Comparison of ENCODE assay signal across 29 cellular contexts in the genomic region with DNA sequence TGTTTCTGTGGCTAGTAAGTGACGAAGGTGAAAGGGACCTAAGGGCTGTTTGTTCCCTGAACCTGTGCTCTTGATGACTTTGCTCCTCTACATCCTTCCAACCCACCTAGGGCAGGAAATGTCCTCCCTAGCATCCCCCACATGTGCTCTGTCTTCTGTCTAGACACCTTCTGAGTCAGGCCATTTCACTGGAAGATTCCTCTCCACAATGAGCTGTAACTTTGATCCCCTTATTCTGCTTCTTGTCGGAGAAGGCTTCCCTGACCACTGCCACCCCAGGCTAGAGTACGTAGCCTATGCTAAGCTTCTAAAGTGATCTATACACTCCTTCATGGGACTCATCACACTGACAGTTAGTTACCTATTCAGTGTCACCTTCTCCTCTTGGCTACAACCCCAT. TPM values are rescaled to one million over a fixed set of nuclear protein-coding genes. Genes with fewer than 3 reads are reported as not detected.
"Had no signal": no experiment of that assay in that cellular context is flagged by ENCODE, and none has a peak within 500 bp of the region (broad histone marks: within the 10 kb centered on the region; RNA-seq: fewer than 3 reads in every experiment).

No MANE protein-coding gene starts in this region.

- H3K4me2 ChIP-seq: KMS-11, SK-N-SH had no signal

- DNase-seq: activated CD4-positive, alpha-beta T cell treated with anti-CD3 and anti-CD28 coated beads for 36 hours; activated CD4-positive, alpha-beta T cell treated with anti-CD3 and anti-CD28 coated beads, Interleukin-2, amount 10 ng/mL, durations not matched to agents 7 days and 5 days; activated CD4-positive, alpha-beta T cell treated with anti-CD3 and anti-CD28 coated beads, Interleukin-2, amount 50 U/mL, for 48 hours; activated CD8-positive, alpha-beta T cell treated with anti-CD3 and anti-CD28 coated beads, Interleukin-2, amount 10 ng/mL, durations not matched to agents 7 days and 5 days; activated gamma-delta T cell; activated naive CD4-positive, alpha-beta T cell treated with Interleukin-2 at 50 U/mL for 16 hours; activated T-cell treated with anti-CD3 and anti-CD28 coated beads, Interleukin-2, amount 50 U/mL, for 24 hours; adrenal gland; anterior cingulate cortex; brain microvascular endothelial cell; central memory CD4-positive, alpha-beta T cell; NCI-H1105; NCI-H1417 treated with DMSO at 0.1 percent for 48 hours; NCI-H1694; NCI-H2029; NCI-H345; NCI-H524 treated with DMSO at 0.1 percent for 48 hours; RPMI8226; SHP77 treated with DMSO at 0.1 percent for 48 hours; SK-N-SH had no signal

- H3K27ac ChIP-seq: adrenal gland, brain microvascular endothelial cell, KMS-11, SJSA1 had no signal

- H3K36me3 ChIP-seq: adrenal gland, brain microvascular endothelial cell, SJSA1 had no signal

- H3K9ac ChIP-seq: KMS-11, SK-N-SH had no signal

- H3K4me1 ChIP-seq: adrenal gland had no signal

- H3K4me3 ChIP-seq: adrenal gland, SJSA1 had no signal

- ATAC-seq: activated CD4-positive, alpha-beta T cell treated with anti-CD3 and anti-CD28 coated beads for 36 hours; activated CD4-positive, CD25-positive, alpha-beta regulatory T cell treated with anti-CD3 and anti-CD28 coated beads, Interleukin-2, amount 50 U/mL, for 24 hours; activated CD8-positive, alpha-beta T cell treated with anti-CD3 and anti-CD28 coated beads, Interleukin-2, amount 10 ng/mL, durations not matched to agents 7 days and 5 days; Panc1; WTC11 had no signal

- H3K27me3 ChIP-seq: adrenal gland, brain microvascular endothelial cell, SJSA1 had no signal

- H3K9me3 ChIP-seq: adrenal gland, SJSA1, SK-N-SH had no signal

RNA-seq across cellular contexts. Expression of gene SPAAR, which starts 21.7 kb away (rescaled TPM):
- total RNA-seq: activated CD4-positive, alpha-beta T cell treated with anti-CD3 and anti-CD28 coated beads for 36 hours; activated CD4-positive, alpha-beta T cell treated with anti-CD3 and anti-CD28 coated beads, Interleukin-2, amount 10 ng/mL, durations not matched to agents 7 days and 5 days; activated CD8-positive, alpha-beta T cell treated with anti-CD3 and anti-CD28 coated beads, Interleukin-2, amount 10 ng/mL, durations not matched to agents 7 days and 5 days; activated T-helper 2 cell treated with anti-CD3 and anti-CD28 coated beads, Interferon-gamma antibody, Interleukin-2, Interleukin-4, amounts not matched to agents 10 μg/mL and 5 μg/mL and 100 μg/mL, durations not matched to agents 14 hours and 24 hours and 36 hours; NCI-H460; SJSA1 had no signal

RNA-seq across cellular contexts. Expression of gene HRCT1, which starts 25.0 kb away (rescaled TPM):
- total RNA-seq: activated CD4-positive, alpha-beta T cell treated with anti-CD3 and anti-CD28 coated beads for 36 hours; activated CD4-positive, alpha-beta T cell treated with anti-CD3 and anti-CD28 coated beads, Interleukin-2, amount 10 ng/mL, durations not matched to agents 7 days and 5 days; activated CD8-positive, alpha-beta T cell treated with anti-CD3 and anti-CD28 coated beads, Interleukin-2, amount 10 ng/mL, durations not matched to agents 7 days and 5 days; activated T-helper 2 cell treated with anti-CD3 and anti-CD28 coated beads, Interferon-gamma antibody, Interleukin-2, Interleukin-4, amounts not matched to agents 10 μg/mL and 5 μg/mL and 100 μg/mL, durations not matched to agents 14 hours and 24 hours and 36 hours; WTC11 had no signal

RNA-seq across cellular contexts. Expression of gene OR2S2, which starts 27.0 kb away (rescaled TPM):
- total RNA-seq: activated CD4-positive, alpha-beta T cell treated with anti-CD3 and anti-CD28 coated beads for 36 hours; activated CD4-positive, alpha-beta T cell treated with anti-CD3 and anti-CD28 coated beads, Interleukin-2, amount 10 ng/mL, durations not matched to agents 7 days and 5 days; activated CD8-positive, alpha-beta T cell treated with anti-CD3 and anti-CD28 coated beads, Interleukin-2, amount 10 ng/mL, durations not matched to agents 7 days and 5 days; activated T-helper 2 cell treated with anti-CD3 and anti-CD28 coated beads, Interferon-gamma antibody, Interleukin-2, Interleukin-4, amounts not matched to agents 10 μg/mL and 5 μg/mL and 100 μg/mL, durations not matched to agents 14 hours and 24 hours and 36 hours; adrenal gland; LHCN-M2; MCF 10A; NCI-H460; SJSA1; WTC11 had no signal
- polyA plus RNA-seq: adrenal gland, SK-N-SH had no signal
